In genomic region chr9:118931941-118932340, GRCh38 we compare ENCODE assay signal across 27 cellular contexts.
"Had no signal": no experiment of that assay in that cellular context is flagged by ENCODE, and none has a peak within 500 bp of the region (broad histone marks: within the 10 kb centered on the region; RNA-seq: fewer than 3 reads in every experiment).

No MANE protein-coding gene starts in this region.

- DNase-seq: colonic mucosa; cortex of kidney; effector CD8-positive, alpha-beta T cell; effector memory CD8-positive, alpha-beta T cell; endodermal cell; erythroblast; esophagus squamous epithelium; foreskin keratinocyte; heart left ventricle; hypothalamus; immature natural killer cell; islet precursor cell; kidney; kidney glomerular epithelial cell; left cardiac atrium; left lung; left ventricle myocardium superior; lower lobe of right lung; mesenchymal stem cell; mucosa of descending colon had no signal

- H3K36me3 ChIP-seq: colonic mucosa, esophagus squamous epithelium, gastroesophageal sphincter, heart left ventricle, left lung, lower lobe of right lung had no signal

- H3K4me3 ChIP-seq: colonic mucosa, esophagus squamous epithelium, gastroesophageal sphincter, heart left ventricle, hepatocyte, left lung, lower lobe of right lung, mucosa of descending colon had no signal

- ATAC-seq: effector memory CD8-positive, alpha-beta T cell; esophagus mucosa; foreskin keratinocyte; gastroesophageal sphincter; heart left ventricle; left cardiac atrium; left lung; left ventricle myocardium superior; lower lobe of right lung; mucosa of descending colon had no signal

- FAIRE-seq: endometrium had no signal

- H3K4me3 Mint-ChIP-seq: dendritic cell treated with granulocyte-macrophage colony-stimulating factor and Interleukin-4, amounts not matched to agents 40 ng/mL and 50 ng/mL, for 4 days; effector memory CD8-positive, alpha-beta T cell; endodermal cell; immature natural killer cell; mesothelial cell of epicardium had no signal

- H3K27ac ChIP-seq: colonic mucosa, epithelial cell of prostate, esophagus squamous epithelium, foreskin keratinocyte, gastroesophageal sphincter, heart left ventricle, hepatocyte, left lung, lower lobe of right lung had no signal

- H3K27ac Mint-ChIP-seq: dendritic cell treated with granulocyte-macrophage colony-stimulating factor and Interleukin-4, amounts not matched to agents 40 ng/mL and 50 ng/mL, for 4 days; effector memory CD8-positive, alpha-beta T cell; endodermal cell; immature natural killer cell; mesothelial cell of epicardium had no signal

- H3K9me3 Mint-ChIP-seq: dendritic cell treated with granulocyte-macrophage colony-stimulating factor and Interleukin-4, amounts not matched to agents 40 ng/mL and 50 ng/mL, for 4 days; endodermal cell; mesothelial cell of epicardium had no signal

- H3K9me3 ChIP-seq: colonic mucosa, esophagus squamous epithelium, gastroesophageal sphincter, heart left ventricle, left lung, lower lobe of right lung, mucosa of descending colon had no signal

- H3K36me3 Mint-ChIP-seq: immature natural killer cell, mesothelial cell of epicardium had no signal

- H3K27me3 ChIP-seq: colonic mucosa, esophagus squamous epithelium, foreskin keratinocyte, gastroesophageal sphincter, heart left ventricle, hepatocyte, left lung had no signal

- H3K4me1 Mint-ChIP-seq: immature natural killer cell, mesothelial cell of epicardium had no signal

- H3K4me1 ChIP-seq: colonic mucosa, esophagus squamous epithelium, foreskin keratinocyte, gastroesophageal sphincter, left lung, lower lobe of right lung had no signal

- H3K27me3 Mint-ChIP-seq: dendritic cell treated with granulocyte-macrophage colony-stimulating factor and Interleukin-4, amounts not matched to agents 40 ng/mL and 50 ng/mL, for 4 days; effector memory CD8-positive, alpha-beta T cell had no signal
